In genomic region chr4:169228076-169228475, GRCh38 we compare ENCODE assay signal across 14 cellular contexts. TPM values are rescaled to one million over a fixed set of nuclear protein-coding genes. Genes with fewer than 3 reads are reported as not detected.
DNase-seq lines count a peak whose midpoint lies in the region; ATAC-seq and TF ChIP-seq lines count a peak whose summit lies in the region.
"Had no signal": no experiment of that assay in that cellular context is flagged by ENCODE, and none has a peak within 500 bp of the region (broad histone marks: within the 10 kb centered on the region; RNA-seq: fewer than 3 reads in every experiment).

No MANE protein-coding gene starts in this region.

- TF ChIP-seq POLR2A in HCT116 (IDR thresholded peaks at IDR 0.05; ENCODE audit: borderline replicate concordance, extremely low read depth, insufficient read depth, insufficient read length), result no peak

- intact Hi-C loops in HCT116 (cut with micrococcal nuclease), result loop anchor here (2.0 kb wide), 1 partner anchor 27 kb away; no protein-coding TSS in a partner anchor
- intact Hi-C loops in activated T-helper 1 cell treated with anti-CD3 and anti-CD28 coated beads, Interleukin-12 subunit alpha, Interleukin-12 subunit beta, Interleukin-2, Interleukin-4 antibody, amounts not matched to agents 30 ng/mL and 10 ng/mL and 1 ng/mL, durations not matched to agents 14 hours and 24 hours and 36 hours (cut with micrococcal nuclease), result no loop called here

- H3K4me3 ChIP-seq in HCT116 (replicated peaks in 1 of 2; ENCODE audit: low read depth in 1 of 2, low read length in 2 of 2) (no peak overlapping the region), osteoblast (ENCODE audit: insufficient read depth, low read length) (no peak overlapping the region)
- H3K4me3 ChIP-seq: A549, BLaER1, GM23338 had no signal

- CTCF ChIA-PET in HCT116 (lab: Charles Lee), result no interaction called here

- TF ChIP-seq CTCF in HCT116 (IDR thresholded peaks at IDR 0.05 in 2 of 3, conservative IDR thresholded peaks at IDR 0.05 in 1 of 3; ENCODE audit: borderline replicate concordance in 1 of 3, insufficient read depth in 1 of 3, low read depth in 2 of 3, low read length in 2 of 3), result no peak
- TF ChIP-seq CTCF in VCaP (conservative IDR thresholded peaks at IDR 0.05), result no peak
- no peak for TF ChIP-seq CTCF in osteoblast (IDR thresholded peaks at IDR 0.05; ENCODE audit: extremely low read depth, low read depth, low read length)

- RAD21 ChIA-PET in HCT116 (lab: Charles Lee; ENCODE audit: low non-redundant PET in 1 of 2, low total read pairs in 2 of 2, uncharacterized antibody in 2 of 2, unreplicated experiment in 2 of 2), result no interaction called here

- no peak for TF ChIP-seq RAD21 in HCT116 (IDR thresholded peaks at IDR 0.05; ENCODE audit: low read depth)

- no peak overlapping the region for H3K27ac Mint-ChIP-seq in activated T-helper 1 cell treated with anti-CD3 and anti-CD28 coated beads, Interleukin-12 subunit alpha, Interleukin-12 subunit beta, Interleukin-2, Interleukin-4 antibody, amounts not matched to agents 30 ng/mL and 10 ng/mL and 1 ng/mL, durations not matched to agents 14 hours and 24 hours and 36 hours
- H3K27ac Mint-ChIP-seq: CD8-positive, alpha-beta memory T cell; GM23338 had no signal

- H3K9me3 ChIP-seq in HCT116 (ENCODE audit: control insufficient read depth in 1 of 2, insufficient read depth in 1 of 2, low read depth in 1 of 2, low read length in 2 of 2) (no peaks in the 10 kb centered on the region), osteoblast (ENCODE audit: low read depth, low read length) (no peaks in the 10 kb centered on the region)
- H3K9me3 ChIP-seq: A549, BLaER1, Caco-2 had no signal

- BruUV-seq in HCT116 (replicated peaks; lab: Mats Ljungman, UMichigan), result no TSS peak

- POLR2A ChIA-PET in HCT116 (lab: Charles Lee), result no interaction called here

- no peak overlapping the region for H3K27ac ChIP-seq in HCT116 (ENCODE audit: low read depth, low read length)
- peak overlapping the region; percentile 42; the same call in 1 of the 2 replicates for H3K27ac ChIP-seq in VCaP
- peak overlapping the region; percentile 71 for H3K27ac ChIP-seq in osteoblast (ENCODE audit: low read depth, low read length)
- H3K27ac ChIP-seq: BLaER1 had no signal

- H3K9me3 Mint-ChIP-seq in activated T-helper 1 cell treated with anti-CD3 and anti-CD28 coated beads, Interleukin-12 subunit alpha, Interleukin-12 subunit beta, Interleukin-2, Interleukin-4 antibody, amounts not matched to agents 30 ng/mL and 10 ng/mL and 1 ng/mL, durations not matched to agents 14 hours and 24 hours and 36 hours, result no peaks in the 10 kb centered on the region
- H3K9me3 Mint-ChIP-seq: CD8-positive, alpha-beta memory T cell; GM23338 had no signal

- H2AFZ ChIP-seq in HCT116 (ENCODE audit: low read depth, low read length, poor library complexity, severe bottlenecking), result no peak overlapping the region
- H2AFZ ChIP-seq in osteoblast (ENCODE audit: low read length), result no peak overlapping the region
- H2AFZ ChIP-seq: GM23338 had no signal

- H4K20me1 ChIP-seq in HCT116 (ENCODE audit: insufficient read depth) (no peaks in the 10 kb centered on the region), osteoblast (ENCODE audit: insufficient read depth, low read length) (peaks cover 23% of the 10 kb centered on the region)
- H4K20me1 ChIP-seq: BLaER1 had no signal

- DNase-seq in HCT116 (ENCODE audit: low read depth, low spot score), result no peak
- DNase-seq in osteoblast (ENCODE audit: insufficient read length, low spot score, missing footprints), result no peak
- DNase-seq in DMS 273 treated with DMSO at 0.1 percent for 48 hours (lab: John Stamatoyannopoulos, UW), result no peak
- no peak for DNase-seq in activated T-helper 1 cell treated with anti-CD3 and anti-CD28 coated beads, Interleukin-12 subunit alpha, Interleukin-12 subunit beta, Interleukin-2, Interleukin-4 antibody, amounts not matched to agents 30 ng/mL and 10 ng/mL and 1 ng/mL, durations not matched to agents 14 hours and 24 hours and 36 hours (ENCODE audit: low spot score)
- DNase-seq: AML-193; Caco-2; CD8-positive, alpha-beta memory T cell; H7; KBM-7 had no signal

- H3K36me3 Mint-ChIP-seq in activated T-helper 1 cell treated with anti-CD3 and anti-CD28 coated beads, Interleukin-12 subunit alpha, Interleukin-12 subunit beta, Interleukin-2, Interleukin-4 antibody, amounts not matched to agents 30 ng/mL and 10 ng/mL and 1 ng/mL, durations not matched to agents 14 hours and 24 hours and 36 hours (ENCODE audit: low read depth), result no peaks in the 10 kb centered on the region
- H3K36me3 Mint-ChIP-seq: CD8-positive, alpha-beta memory T cell had no signal

- no peak overlapping the region for H3K9ac ChIP-seq in HCT116 (ENCODE audit: low read length)
- H3K9ac ChIP-seq: BLaER1 had no signal

- ATAC-seq in HCT116 (no peak), HG03175 (IDR thresholded peaks at IDR 0.05; ENCODE audit: unreplicated experiment) (no peak)
- ATAC-seq: A549, GM23338 had no signal

- H3K4me1 ChIP-seq in HCT116 (ENCODE audit: control insufficient read depth in 1 of 2, insufficient read depth in 2 of 2, low read length in 2 of 2), result peaks cover 85 to 97% of the 10 kb centered on the region in 2 experiments
- H3K4me1 ChIP-seq in osteoblast (ENCODE audit: insufficient read depth, low read length), result peaks cover 61% of the 10 kb centered on the region

- peaks cover 2% of the 10 kb centered on the region for H3K27me3 Mint-ChIP-seq in activated T-helper 1 cell treated with anti-CD3 and anti-CD28 coated beads, Interleukin-12 subunit alpha, Interleukin-12 subunit beta, Interleukin-2, Interleukin-4 antibody, amounts not matched to agents 30 ng/mL and 10 ng/mL and 1 ng/mL, durations not matched to agents 14 hours and 24 hours and 36 hours (ENCODE audit: insufficient read depth)
- H3K27me3 Mint-ChIP-seq: CD8-positive, alpha-beta memory T cell had no signal

- no peaks in the 10 kb centered on the region for H3K4me1 Mint-ChIP-seq in activated T-helper 1 cell treated with anti-CD3 and anti-CD28 coated beads, Interleukin-12 subunit alpha, Interleukin-12 subunit beta, Interleukin-2, Interleukin-4 antibody, amounts not matched to agents 30 ng/mL and 10 ng/mL and 1 ng/mL, durations not matched to agents 14 hours and 24 hours and 36 hours (ENCODE audit: low read depth)
- H3K4me1 Mint-ChIP-seq: CD8-positive, alpha-beta memory T cell had no signal

- no peaks in the 10 kb centered on the region for H3K27me3 ChIP-seq in HCT116 (ENCODE audit: insufficient read depth, low read length)
- no peaks in the 10 kb centered on the region for H3K27me3 ChIP-seq in osteoblast (ENCODE audit: insufficient read depth, low read length)
- H3K27me3 ChIP-seq: BLaER1 had no signal

- H3K4me3 Mint-ChIP-seq in activated T-helper 1 cell treated with anti-CD3 and anti-CD28 coated beads, Interleukin-12 subunit alpha, Interleukin-12 subunit beta, Interleukin-2, Interleukin-4 antibody, amounts not matched to agents 30 ng/mL and 10 ng/mL and 1 ng/mL, durations not matched to agents 14 hours and 24 hours and 36 hours, result no peak overlapping the region
- H3K4me3 Mint-ChIP-seq: CD8-positive, alpha-beta memory T cell; GM23338 had no signal

- no peaks in the 10 kb centered on the region for H3K36me3 ChIP-seq in HCT116 (ENCODE audit: control insufficient read depth in 1 of 2, insufficient read depth in 2 of 2, low read length in 2 of 2)
- peaks cover 30% of the 10 kb centered on the region for H3K36me3 ChIP-seq in osteoblast (ENCODE audit: insufficient read depth, low read length)

- H3K4me2 ChIP-seq in HCT116 (ENCODE audit: low read length), result peak overlapping the region; percentile 77; the same call in 1 of the 2 replicates
- H3K4me2 ChIP-seq in osteoblast (ENCODE audit: insufficient read depth, low read length), result no peak overlapping the region
- H3K4me2 ChIP-seq: A549, BLaER1, GM23338 had no signal

- no peaks in the 10 kb centered on the region for H3K9me2 ChIP-seq in HCT116 (ENCODE audit: insufficient read depth)

- H3K79me2 ChIP-seq in HCT116 (ENCODE audit: insufficient read depth, low read length) (peaks cover 84% of the 10 kb centered on the region), osteoblast (ENCODE audit: insufficient read depth, low read length) (peaks cover 83% of the 10 kb centered on the region)

TF ChIP-seq in HCT116, 20 proteins besides CTCF, POLR2A, EP300 and RAD21 (continues in another document):
- TF ChIP-seq EGR1 (IDR thresholded peaks at IDR 0.05; ENCODE audit: low read depth) (no peak), SIN3A (IDR thresholded peaks at IDR 0.05; ENCODE audit: low read depth) (no peak), SP1 (IDR thresholded peaks at IDR 0.05; ENCODE audit: low read depth) (no peak), SRF (IDR thresholded peaks at IDR 0.05; ENCODE audit: low read depth) (no peak), EZH2 (IDR thresholded peaks at IDR 0.05) (no peak), YY1 (IDR thresholded peaks at IDR 0.05; ENCODE audit: extremely low read depth, insufficient replicate concordance, low read depth, low read length) (no peak), JUND (IDR thresholded peaks at IDR 0.05) (no peak), POLR2AphosphoS5 (IDR thresholded peaks at IDR 0.05; ENCODE audit: low read depth, low read length) (no peak)
- TF ChIP-seq, protein P1, sequence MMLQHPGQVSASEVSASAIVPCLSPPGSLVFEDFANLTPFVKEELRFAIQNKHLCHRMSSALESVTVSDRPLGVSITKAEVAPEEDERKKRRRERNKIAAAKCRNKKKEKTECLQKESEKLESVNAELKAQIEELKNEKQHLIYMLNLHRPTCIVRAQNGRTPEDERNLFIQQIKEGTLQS (IDR thresholded peaks at IDR 0.05), result no peak

RNA-seq across cellular contexts. Expression of gene SH3RF1, which starts 42.7 kb away (rescaled TPM):
- total RNA-seq in HCT116 (2021; ENCODE audit: unreplicated experiment) (59.5 TPM), osteoblast (33.0 and 37.6 TPM in 2 replicates)
- polyA plus RNA-seq in HCT116 (2012), result 23.7 and 24.4 TPM in 2 replicates
- 0.49 and 0.69 TPM in 2 replicates for total RNA-seq in activated T-helper 1 cell treated with anti-CD3 and anti-CD28 coated beads, Interleukin-12 subunit alpha, Interleukin-12 subunit beta, Interleukin-2, Interleukin-4 antibody, amounts not matched to agents 30 ng/mL and 10 ng/mL and 1 ng/mL, durations not matched to agents 14 hours and 24 hours and 36 hours
- polyA plus RNA-seq: CD8-positive, alpha-beta memory T cell had no signal

Comparison
In these comparisons a context has a peak if more than half of its experiments do, and no peak if none do; other contexts are left out.
1. RNA of gene SH3RF1, which starts 42.7 kb away (total RNA-seq): 59.5 TPM in HCT116 (single experiment) and 33.0 to 37.6 TPM in osteoblast; 0.49 to 0.69 TPM in activated T-helper 1 cell treated with anti-CD3 and anti-CD28 coated beads, Interleukin-12 subunit alpha, Interleukin-12 subunit beta, Interleukin-2, Interleukin-4 antibody, amounts not matched to agents 30 ng/mL and 10 ng/mL and 1 ng/mL, durations not matched to agents 14 hours and 24 hours and 36 hours; every median in the first group is over 10 times any median in the second.